ENCODE assay signal across 1 cellular context in the genomic region with DNA sequence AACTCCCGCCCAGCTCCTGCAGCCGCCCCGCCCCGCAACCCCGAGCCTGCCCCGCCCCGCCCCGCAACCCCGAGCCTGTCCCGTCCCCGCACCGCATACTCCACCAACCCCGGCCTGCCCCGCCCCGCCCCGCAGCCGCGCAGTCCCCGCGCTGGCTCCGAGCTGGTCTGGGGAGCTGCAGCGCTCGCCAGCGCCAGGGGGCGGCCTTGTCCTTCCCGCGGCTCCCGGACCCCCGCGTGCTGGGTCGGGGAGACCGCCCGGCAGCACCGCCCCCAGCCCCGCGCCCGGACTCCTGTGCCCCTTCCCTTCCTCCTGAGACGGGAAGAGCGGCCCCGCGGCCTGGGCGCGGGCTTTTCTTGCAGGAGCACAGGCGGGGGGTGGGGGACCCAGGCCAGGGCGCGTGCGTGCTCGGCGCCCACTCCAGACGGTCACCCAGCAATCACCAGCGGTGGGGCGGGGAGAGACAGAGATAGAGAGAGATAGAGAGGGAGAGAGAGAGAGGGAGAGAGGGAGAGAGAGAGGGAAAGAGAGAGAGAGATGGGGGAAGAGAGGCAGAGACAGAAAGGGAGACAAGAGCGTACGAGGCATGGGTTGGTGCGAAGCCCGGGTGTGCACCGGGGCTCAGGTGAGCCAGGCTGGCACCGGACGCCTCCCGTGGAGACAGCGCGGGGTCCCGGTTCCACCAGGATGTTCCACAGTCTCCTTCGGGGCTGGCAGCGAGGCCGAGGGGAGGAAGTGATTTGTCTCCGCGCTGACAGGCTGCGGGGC.
TF ChIP-seq lines count a peak whose summit lies in the region.

No MANE protein-coding gene starts in this region.

TF ChIP-seq in H1, 55 proteins besides CTCF, POLR2A, EP300 and RAD21:
- TF ChIP-seq TCF12 (IDR thresholded peaks at IDR 0.05; ENCODE audit: low read depth, low read length) (no peak), ASH2L (IDR thresholded peaks at IDR 0.05; ENCODE audit: low read length) (peak; percentile 19), SP1 (IDR thresholded peaks at IDR 0.05; ENCODE audit: low read depth, low read length) (no peak), RNF2 (IDR thresholded peaks at IDR 0.05; ENCODE audit: borderline replicate concordance, low read depth, low read length, missing control alignments, poor library complexity, severe bottlenecking) (peak; percentile 35), EZH2 (IDR thresholded peaks at IDR 0.05; ENCODE audit: low read depth, low read length, severe bottlenecking) (peak; percentile 29)
- TF ChIP-seq, protein P1, sequence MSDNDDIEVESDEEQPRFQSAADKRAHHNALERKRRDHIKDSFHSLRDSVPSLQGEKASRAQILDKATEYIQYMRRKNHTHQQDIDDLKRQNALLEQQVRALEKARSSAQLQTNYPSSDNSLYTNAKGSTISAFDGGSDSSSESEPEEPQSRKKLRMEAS (IDR thresholded peaks at IDR 0.05): peak; percentile 90
- TF ChIP-seq, protein P2, sequence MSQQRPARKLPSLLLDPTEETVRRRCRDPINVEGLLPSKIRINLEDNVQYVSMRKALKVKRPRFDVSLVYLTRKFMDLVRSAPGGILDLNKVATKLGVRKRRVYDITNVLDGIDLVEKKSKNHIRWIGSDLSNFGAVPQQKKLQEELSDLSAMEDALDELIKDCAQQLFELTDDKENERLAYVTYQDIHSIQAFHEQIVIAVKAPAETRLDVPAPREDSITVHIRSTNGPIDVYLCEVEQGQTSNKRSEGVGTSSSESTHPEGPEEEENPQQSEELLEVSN (IDR thresholded peaks at IDR 0.05): peak; percentile 86
